ENCODE assay signal across 9 cellular contexts in genomic region chr20:43824699-43825402, GRCh38.
DNase-seq lines count a peak whose midpoint lies in the region; ATAC-seq and TF ChIP-seq lines count a peak whose summit lies in the region.
"Had no signal": no experiment of that assay in that cellular context is flagged by ENCODE, and none has a peak within 500 bp of the region (broad histone marks: within the 10 kb centered on the region; RNA-seq: fewer than 3 reads in every experiment).

No MANE protein-coding gene starts in this region.

- H3K4me3 ChIP-seq in brain microvascular endothelial cell (ENCODE audit: low read depth, low read length), result no peak overlapping the region
- no peak overlapping the region for H3K4me3 ChIP-seq in effector memory CD4-positive, alpha-beta T cell (ENCODE audit: insufficient read depth, low read depth, low read length, poor library complexity, severe bottlenecking)
- H3K4me3 ChIP-seq in suprapubic skin, result no peak overlapping the region

- H3K27ac ChIP-seq in brain microvascular endothelial cell (no peak overlapping the region), suprapubic skin (no peak overlapping the region)
- no peak overlapping the region for H3K27ac ChIP-seq in effector memory CD4-positive, alpha-beta T cell (ENCODE audit: insufficient read depth, low read length, poor library complexity, severe bottlenecking)

- no peaks in the 10 kb centered on the region for H3K36me3 ChIP-seq in brain microvascular endothelial cell (replicated peaks)
- no peaks in the 10 kb centered on the region for H3K36me3 ChIP-seq in effector memory CD4-positive, alpha-beta T cell (ENCODE audit: control insufficient read depth, insufficient read depth, low read length)
- H3K36me3 ChIP-seq in suprapubic skin, result no peaks in the 10 kb centered on the region

- DNase-seq in LHCN-M2 (ENCODE audit: low read depth) (peak; percentile 54), brain microvascular endothelial cell (peak; percentile 40), mucosa of gallbladder (ENCODE audit: low spot score) (peak; percentile 10), suprapubic skin (ENCODE audit: low spot score in 2 of 2) (no peak), NOMO-1 treated with DMSO at 0.1 percent for 48 hours (lab: John Stamatoyannopoulos, UW; ENCODE audit: unreplicated experiment) (no peak)
- no peak for DNase-seq in effector memory CD4-positive, alpha-beta T cell
- DNase-seq: activated naive CD4-positive, alpha-beta T cell treated with anti-CD3 and anti-CD28 coated beads for 36 hours had no signal

- no peaks in the 10 kb centered on the region for H3K9me3 ChIP-seq in effector memory CD4-positive, alpha-beta T cell (ENCODE audit: control insufficient read depth, low read length)
- no peaks in the 10 kb centered on the region for H3K9me3 ChIP-seq in suprapubic skin

- H3K27me3 ChIP-seq in brain microvascular endothelial cell (replicated peaks) (peaks cover 2% of the 10 kb centered on the region), suprapubic skin (peaks cover 30% of the 10 kb centered on the region)
- no peaks in the 10 kb centered on the region for H3K27me3 ChIP-seq in effector memory CD4-positive, alpha-beta T cell (replicated peaks; ENCODE audit: control insufficient read depth, insufficient read depth, low read length, poor library complexity, severe bottlenecking)

- 38% methylated on average over 6 of the region's 6 CpGs for WGBS in suprapubic skin

- in situ Hi-C loops in brain microvascular endothelial cell (cut with HindIII; ENCODE audit: low pct_ligation_motif_present, low sequenced_read_pairs), result no loop called here

- no peak for TF ChIP-seq CTCF in brain microvascular endothelial cell (IDR thresholded peaks at IDR 0.05; ENCODE audit: low read depth, low read length, missing control alignments)
- TF ChIP-seq CTCF in suprapubic skin (IDR thresholded peaks at IDR 0.05), result no peak

- TF ChIP-seq POLR2A in suprapubic skin (IDR thresholded peaks at IDR 0.05), result no peak

- H3K4me1 ChIP-seq in effector memory CD4-positive, alpha-beta T cell (ENCODE audit: control insufficient read depth, insufficient read depth, low read length, poor library complexity, severe bottlenecking), result no peaks in the 10 kb centered on the region
- no peaks in the 10 kb centered on the region for H3K4me1 ChIP-seq in suprapubic skin

- peak; percentile 67 for ATAC-seq in GM18511 (IDR thresholded peaks at IDR 0.05; ENCODE audit: unreplicated experiment)
- no peak for ATAC-seq in GM21717 (IDR thresholded peaks at IDR 0.05; ENCODE audit: unreplicated experiment)

- no peak for TF ChIP-seq EP300 in suprapubic skin (IDR thresholded peaks at IDR 0.05)

Comparison
In these comparisons a context has a peak if more than half of its experiments do, and no peak if none do; other contexts are left out.
1. DNase-seq: peak in LHCN-M2 (single experiment), brain microvascular endothelial cell (single experiment) and mucosa of gallbladder (single experiment); none in effector memory CD4-positive, alpha-beta T cell (0 of 3), suprapubic skin (0 of 2) and NOMO-1 treated with DMSO at 0.1 percent for 48 hours (single experiment).